1 cellular context compared by ENCODE assay signal in the genomic region with DNA sequence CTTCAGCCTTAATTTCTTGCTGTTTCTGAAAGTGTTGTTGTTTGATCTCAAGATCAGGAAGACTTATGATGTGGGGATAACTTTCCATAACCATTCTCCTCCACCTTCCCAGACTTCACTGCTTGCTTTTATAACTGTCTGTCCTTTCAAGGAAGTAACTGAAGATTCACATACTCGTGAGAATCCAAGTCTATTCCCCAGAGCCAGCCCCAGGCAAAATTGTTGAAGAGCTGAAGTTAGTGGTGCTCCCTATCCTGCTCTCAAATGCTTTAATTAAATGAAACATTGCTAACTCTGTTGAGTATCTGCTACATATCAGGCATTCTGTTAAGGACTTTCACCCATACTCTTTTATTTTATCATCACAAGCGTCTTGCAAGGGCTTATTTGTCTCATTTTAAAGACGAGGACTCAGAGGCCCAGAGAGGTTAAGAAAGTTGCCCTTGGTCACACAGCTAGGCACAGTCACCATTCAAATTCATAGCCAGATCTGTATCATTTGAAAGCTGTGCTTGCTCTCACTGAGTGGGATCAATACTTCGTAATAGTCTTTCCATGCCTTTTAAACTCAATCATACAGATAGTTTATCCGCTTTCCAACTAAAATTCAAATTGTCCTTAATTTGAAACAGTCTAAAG.
TF ChIP-seq lines count a peak whose summit lies in the region.

No MANE protein-coding gene starts in this region.

TF ChIP-seq in WTC11, 78 proteins besides CTCF, POLR2A, EP300 and RAD21 (continued from another document):
- TF ChIP-seq, protein P1, sequence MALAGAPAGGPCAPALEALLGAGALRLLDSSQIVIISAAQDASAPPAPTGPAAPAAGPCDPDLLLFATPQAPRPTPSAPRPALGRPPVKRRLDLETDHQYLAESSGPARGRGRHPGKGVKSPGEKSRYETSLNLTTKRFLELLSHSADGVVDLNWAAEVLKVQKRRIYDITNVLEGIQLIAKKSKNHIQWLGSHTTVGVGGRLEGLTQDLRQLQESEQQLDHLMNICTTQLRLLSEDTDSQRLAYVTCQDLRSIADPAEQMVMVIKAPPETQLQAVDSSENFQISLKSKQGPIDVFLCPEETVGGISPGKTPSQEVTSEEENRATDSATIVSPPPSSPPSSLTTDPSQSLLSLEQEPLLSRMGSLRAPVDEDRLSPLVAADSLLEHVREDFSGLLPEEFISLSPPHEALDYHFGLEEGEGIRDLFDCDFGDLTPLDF (CRISPR knock-in tag; IDR thresholded peaks at IDR 0.05), result no peak
